7 cellular contexts compared by ENCODE assay signal in the genomic region with DNA sequence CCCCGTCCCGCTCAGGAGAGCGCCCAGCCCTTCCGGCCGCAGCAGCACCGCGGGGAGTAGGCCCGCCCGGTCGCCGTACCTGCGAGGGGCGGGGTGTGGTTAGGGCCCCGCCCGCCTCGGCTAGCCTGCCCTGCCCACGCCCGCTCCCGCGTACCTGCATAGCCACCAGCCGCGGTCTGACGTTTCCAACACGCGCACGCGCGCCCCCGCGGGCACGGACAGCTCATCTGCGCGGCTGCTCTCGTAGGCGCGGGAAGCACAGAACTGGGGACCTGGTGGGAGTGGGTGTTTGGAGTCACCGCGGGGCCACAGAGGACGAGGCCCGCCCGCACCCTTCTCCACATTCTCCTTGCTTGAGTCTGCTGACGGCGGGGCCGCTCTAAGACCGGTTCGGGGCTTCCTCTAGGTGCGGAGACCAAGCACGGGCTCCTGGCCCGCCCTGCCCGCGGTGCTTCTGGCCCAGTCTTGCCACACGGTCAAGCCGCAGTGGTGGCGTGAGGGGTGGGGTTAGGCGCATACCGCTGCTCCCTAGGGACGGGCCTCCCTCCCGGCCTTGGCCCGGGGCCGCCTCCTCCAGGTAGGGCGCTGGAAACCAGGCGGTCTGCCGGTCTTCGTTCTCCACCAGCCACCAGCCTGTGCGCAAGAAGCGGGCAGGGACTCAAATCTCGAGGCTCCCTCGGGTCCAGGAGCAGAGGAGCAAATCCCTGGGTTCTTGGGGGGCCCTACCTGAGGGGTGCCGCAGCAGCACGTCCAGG. TPM values are rescaled to one million over a fixed set of nuclear protein-coding genes. Genes with fewer than 3 reads are reported as not detected.
A peak's percentile ranks its signal among the peaks of the same experiment; 100 is the strongest.
DNase-seq lines count a peak whose midpoint lies in the region; ATAC-seq, FAIRE-seq and TF ChIP-seq lines count a peak whose summit lies in the region.
"Had no signal": no experiment of that assay in that cellular context is flagged by ENCODE, and none has a peak within 500 bp of the region (broad histone marks: within the 10 kb centered on the region; RNA-seq: fewer than 3 reads in every experiment).

No MANE protein-coding gene starts in this region.

- no peaks in the 10 kb centered on the region for H3K9me3 ChIP-seq in parathyroid adenoma (ENCODE audit: control insufficient read depth, low read length)

- peak overlapping the region; percentile 49 for H3K27ac Mint-ChIP-seq in MCF 10A (ENCODE audit: low read depth, unreplicated experiment)
- H3K27ac Mint-ChIP-seq: activated naive CD8-positive, alpha-beta T cell treated with anti-CD3 and anti-CD28 coated beads, Interleukin-2, amount 10 ng/mL, durations not matched to agents 7 days and 5 days had no signal

- H3K4me2 ChIP-seq in parathyroid adenoma (ENCODE audit: low read length) = peak overlapping the region; percentile 87

- no peaks in the 10 kb centered on the region for H3K9me3 Mint-ChIP-seq in MCF 10A (ENCODE audit: unreplicated experiment)
- H3K9me3 Mint-ChIP-seq: activated naive CD8-positive, alpha-beta T cell treated with anti-CD3 and anti-CD28 coated beads, Interleukin-2, amount 10 ng/mL, durations not matched to agents 7 days and 5 days had no signal

- no peak overlapping the region for H3K27ac ChIP-seq in parathyroid adenoma

- H3K4me3 Mint-ChIP-seq in MCF 10A (ENCODE audit: unreplicated experiment) = peak overlapping the region; percentile 52
- H3K4me3 Mint-ChIP-seq: activated naive CD8-positive, alpha-beta T cell treated with anti-CD3 and anti-CD28 coated beads, Interleukin-2, amount 10 ng/mL, durations not matched to agents 7 days and 5 days had no signal

- H3K27me3 Mint-ChIP-seq in MCF 10A (ENCODE audit: insufficient read depth, unreplicated experiment) = no peaks in the 10 kb centered on the region

- no peak for TF ChIP-seq POLR2A in H54 (IDR thresholded peaks at IDR 0.05; ENCODE audit: low read depth, low read length)

- TF ChIP-seq CTCF in MCF 10A (IDR thresholded peaks at IDR 0.05; ENCODE audit: unreplicated experiment) (no peak), parathyroid adenoma (IDR thresholded peaks at IDR 0.05) (no peak)

- peak overlapping the region; percentile 60 for H3K4me3 ChIP-seq in parathyroid adenoma (ENCODE audit: low read depth, low read length)

- no TSS peak for BruUV-seq in MCF 10A (replicated peaks; lab: Mats Ljungman, UMichigan)

- DNase-seq in NCI-H146 (lab: John Stamatoyannopoulos, UW) (peak; percentile 86), MCF 10A (ENCODE audit: unreplicated experiment) (peak; percentile 64), H54 (ENCODE audit: insufficient read length, low spot score) (no peak), NOMO-1 (lab: John Stamatoyannopoulos, UW; ENCODE audit: unreplicated experiment in 2 of 2) (no peak)
- DNase-seq: activated naive CD8-positive, alpha-beta T cell treated with anti-CD3 and anti-CD28 coated beads, Interleukin-2, amount 10 ng/mL, durations not matched to agents 7 days and 5 days had no signal

- H3K36me3 Mint-ChIP-seq in MCF 10A (ENCODE audit: insufficient read depth, unreplicated experiment) = peaks cover 31% of the 10 kb centered on the region

- H3K4me1 ChIP-seq in parathyroid adenoma = no peaks in the 10 kb centered on the region

- no peak overlapping the region for H3K9ac ChIP-seq in parathyroid adenoma

- no peaks in the 10 kb centered on the region for H3K79me2 ChIP-seq in parathyroid adenoma

- intact Hi-C loops in MCF 10A (cut with micrococcal nuclease) = no loop called here

- POLR2A ChIA-PET in MCF 10A (lab: Yijun Ruan, JAX) = interaction anchor here (0.6 to 6.2 kb wide), 6 partner anchors 9 to 176 kb away, joined by 3 to 56 read pairs (median 6); a partner anchor contains a TSS

- CTCF ChIA-PET in MCF 10A (lab: Yijun Ruan, JAX) = interaction anchor here (0.7 kb wide), 1 partner anchor 25 kb away, joined by 4 read pairs; no protein-coding TSS in a partner anchor

- no peaks in the 10 kb centered on the region for H3K27me3 ChIP-seq in parathyroid adenoma (ENCODE audit: control insufficient read depth, insufficient read depth, low read length)

- no peak for ATAC-seq in HG03457 (IDR thresholded peaks at IDR 0.05; ENCODE audit: unreplicated experiment)

- no peaks in the 10 kb centered on the region for H3K36me3 ChIP-seq in parathyroid adenoma (ENCODE audit: control insufficient read depth, insufficient read depth, low read length)

- FAIRE-seq in H54 (lab: Jason Lieb, UNC) = no peak

- H3K4me1 Mint-ChIP-seq in MCF 10A (ENCODE audit: insufficient read depth, unreplicated experiment) = peaks cover 6% of the 10 kb centered on the region

- H2AFZ ChIP-seq in parathyroid adenoma = peak overlapping the region; percentile 70

RNA-seq across cellular contexts. Expression of a gene that starts 1.8 kb away (rescaled TPM):
- 1.1 TPM in 1 of 2 replicates, not detected in the other for total RNA-seq in MCF 10A (2022)

RNA-seq across cellular contexts. Expression of a gene that starts 4.5 kb away (rescaled TPM):
- total RNA-seq in MCF 10A (2022) = 34.6 and 40.8 TPM in 2 replicates

RNA-seq across cellular contexts. Expression of a gene that starts 7.6 kb away (rescaled TPM):
- 25.8 and 26.8 TPM in 2 replicates for total RNA-seq in MCF 10A (2022)

RNA-seq across cellular contexts. Expression of a gene that starts 10.3 kb away (rescaled TPM):
- total RNA-seq in MCF 10A (2022) = 0.68 and 1.1 TPM in 2 replicates

RNA-seq across cellular contexts. Expression of a gene that starts 12.8 kb away (rescaled TPM):
- 0.39 TPM in 1 of 2 replicates, not detected in the other for total RNA-seq in MCF 10A (2022)
- total RNA-seq: activated naive CD8-positive, alpha-beta T cell treated with anti-CD3 and anti-CD28 coated beads, Interleukin-2, amount 10 ng/mL, durations not matched to agents 7 days and 5 days had no signal

Comparison
In these comparisons a context has a peak if more than half of its experiments do, and no peak if none do; other contexts are left out.
1. DNase-seq: peak in NCI-H146 (single experiment) and MCF 10A (single experiment); none in H54 (single experiment) and NOMO-1 (0 of 2).